ENCODE assay signal across 19 cellular contexts in genomic region chr6:34393968-34394305, GRCh38. TPM values are rescaled to one million over a fixed set of nuclear protein-coding genes. Genes with fewer than 3 reads are reported as not detected.
DNase-seq lines count a peak whose midpoint lies in the region; ATAC-seq, FAIRE-seq and TF ChIP-seq lines count a peak whose summit lies in the region.
"Had no signal": no experiment of that assay in that cellular context is flagged by ENCODE, and none has a peak within 500 bp of the region (broad histone marks: within the 10 kb centered on the region; RNA-seq: fewer than 3 reads in every experiment).

No MANE protein-coding gene starts in this region.

- H3K9me3 Mint-ChIP-seq in T-helper 2 cell treated with Interferon-gamma antibody and Interleukin-4, amounts not matched to agents 5 μg/mL and 100 μg/mL, for 36 hours, result peaks cover 10% of the 10 kb centered on the region
- peaks cover 0 to 3% (median 0%) of the 10 kb centered on the region in 8 donors for H3K9me3 Mint-ChIP-seq in CD4-positive, alpha-beta memory T cell
- H3K9me3 Mint-ChIP-seq in activated T-helper 17 cell treated with anti-CD3 and anti-CD28 coated beads, Interleukin-2, amount 50 U/mL, for 72 hours, result no peaks in the 10 kb centered on the region
- peaks cover 12% of the 10 kb centered on the region for H3K9me3 Mint-ChIP-seq in nephron
- H3K9me3 Mint-ChIP-seq: stimulated activated effector memory CD8-positive, alpha-beta T cell treated with anti-CD3 and anti-CD28 coated beads, Interleukin-12 subunit alpha, Interleukin-12 subunit beta, amount 100 ng/mL, for 72 hours had no signal

- intact Hi-C loops in CD4-positive, alpha-beta memory T cell (cut with micrococcal nuclease), result loop anchor here (2.0 kb wide), 5 partner anchors 31 to 231 kb away; partner anchors contain the start of genes HMGA1 and SMIM29
- intact Hi-C loops in kidney (cut with DNase I), result no loop called here

- ATAC-seq in activated T-helper 17 cell treated with anti-CD3 and anti-CD28 coated beads, Interleukin-2, amount 50 U/mL, for 72 hours (replicated peaks), result no peak
- ATAC-seq: GM23338; right lobe of liver; stimulated activated effector memory CD8-positive, alpha-beta T cell treated with anti-CD3 and anti-CD28 coated beads, Interleukin-12 subunit alpha, Interleukin-12 subunit beta, amount 100 ng/mL, for 72 hours had no signal

- no peaks in the 10 kb centered on the region for H3K27me3 Mint-ChIP-seq in T-helper 2 cell treated with Interferon-gamma antibody and Interleukin-4, amounts not matched to agents 5 μg/mL and 100 μg/mL, for 36 hours (ENCODE audit: low read depth)
- H3K27me3 Mint-ChIP-seq in CD4-positive, alpha-beta memory T cell, result no peaks in the 10 kb centered on the region
- no peaks in the 10 kb centered on the region for H3K27me3 Mint-ChIP-seq in activated T-helper 17 cell treated with anti-CD3 and anti-CD28 coated beads, Interleukin-2, amount 50 U/mL, for 72 hours
- peaks cover 3% of the 10 kb centered on the region for H3K27me3 Mint-ChIP-seq in nephron (ENCODE audit: low read depth)

- peak overlapping the region; percentile 57 for H3K4me3 Mint-ChIP-seq in T-helper 2 cell treated with Interferon-gamma antibody and Interleukin-4, amounts not matched to agents 5 μg/mL and 100 μg/mL, for 36 hours
- peak overlapping the region in 7 of 8 donors; percentile 74 to 98 (median 79) for H3K4me3 Mint-ChIP-seq in CD4-positive, alpha-beta memory T cell
- H3K4me3 Mint-ChIP-seq in activated T-helper 17 cell treated with anti-CD3 and anti-CD28 coated beads, Interleukin-2, amount 50 U/mL, for 72 hours, result no peak overlapping the region
- peak overlapping the region; percentile 68 to 83 (median 81) for H3K4me3 Mint-ChIP-seq in nephron
- H3K4me3 Mint-ChIP-seq: GM23338; stimulated activated effector memory CD8-positive, alpha-beta T cell treated with anti-CD3 and anti-CD28 coated beads, Interleukin-12 subunit alpha, Interleukin-12 subunit beta, amount 100 ng/mL, for 72 hours had no signal

- H3K27ac Mint-ChIP-seq in T-helper 2 cell treated with Interferon-gamma antibody and Interleukin-4, amounts not matched to agents 5 μg/mL and 100 μg/mL, for 36 hours, result no peak overlapping the region
- H3K27ac Mint-ChIP-seq in CD4-positive, alpha-beta memory T cell, result peak overlapping the region in 2 of 7 donors; percentile 53 to 80
- H3K27ac Mint-ChIP-seq in activated T-helper 17 cell treated with anti-CD3 and anti-CD28 coated beads, Interleukin-2, amount 50 U/mL, for 72 hours, result peak overlapping the region; percentile 33
- peak overlapping the region in 2 of 3 experiments; percentile 44 to 56 for H3K27ac Mint-ChIP-seq in nephron
- H3K27ac Mint-ChIP-seq: GM23338; stimulated activated effector memory CD8-positive, alpha-beta T cell treated with anti-CD3 and anti-CD28 coated beads, Interleukin-12 subunit alpha, Interleukin-12 subunit beta, amount 100 ng/mL, for 72 hours had no signal

- H3K4me1 Mint-ChIP-seq in T-helper 2 cell treated with Interferon-gamma antibody and Interleukin-4, amounts not matched to agents 5 μg/mL and 100 μg/mL, for 36 hours (ENCODE audit: low read depth), result peaks cover 12% of the 10 kb centered on the region
- H3K4me1 Mint-ChIP-seq in CD4-positive, alpha-beta memory T cell, result peaks cover 9 to 23% (median 14%) of the 10 kb centered on the region in 4 donors
- H3K4me1 Mint-ChIP-seq in activated T-helper 17 cell treated with anti-CD3 and anti-CD28 coated beads, Interleukin-2, amount 50 U/mL, for 72 hours, result peaks cover 10% of the 10 kb centered on the region
- H3K4me1 Mint-ChIP-seq in nephron, result peaks cover 13% of the 10 kb centered on the region

- POLR2A ChIA-PET in CD4-positive, alpha-beta memory T cell (lab: Charles Lee; ENCODE audit: partially characterized antibody), result interaction anchor here (1.0 to 3.1 kb wide), 3 partner anchors 32 to 198 kb away, joined by 3 to 15 read pairs (median 12); partner anchors contain the start of genes RPS10 and SMIM29

- DNase-seq in T-helper 2 cell treated with Interferon-gamma antibody and Interleukin-4, amounts not matched to agents 5 μg/mL and 100 μg/mL, for 36 hours (ENCODE audit: low spot score), result no peak
- DNase-seq in T-helper 2 cell (no peak), pons (ENCODE audit: low spot score) (no peak), kidney (no peak), SW 1271 (lab: John Stamatoyannopoulos, UW) (no peak)
- no peak for DNase-seq in CD4-positive, alpha-beta memory T cell
- DNase-seq: anterior cingulate cortex, Calu3, erythroblast, IMR-90, left colon, NCI-H1048, right lobe of liver, SJCRH30 had no signal

- TF ChIP-seq CTCF in nephron (IDR thresholded peaks at IDR 0.05; ENCODE audit: unreplicated experiment in 3 of 3) (no peak), kidney (IDR thresholded peaks at IDR 0.05; ENCODE audit: borderline replicate concordance, extremely low read depth, insufficient read depth) (no peak)

- no peaks in the 10 kb centered on the region for H3K9me3 ChIP-seq in CD4-positive, alpha-beta memory T cell (ENCODE audit: control insufficient read depth in 1 of 2, low read length in 2 of 2)
- no peaks in the 10 kb centered on the region for H3K9me3 ChIP-seq in kidney (ENCODE audit: control insufficient read depth in 1 of 2, low read length in 2 of 2)
- H3K9me3 ChIP-seq: right lobe of liver had no signal

- H3K4me3 ChIP-seq in CD4-positive, alpha-beta memory T cell (ENCODE audit: low read length in 2 of 2), result no peak overlapping the region
- H3K4me3 ChIP-seq in kidney (ENCODE audit: low read length in 2 of 2), result no peak overlapping the region
- H3K4me3 ChIP-seq: right lobe of liver had no signal

- CTCF ChIA-PET in CD4-positive, alpha-beta memory T cell (lab: Charles Lee; ENCODE audit: partially characterized antibody), result interaction anchor here (0.6 to 3.1 kb wide), 5 partner anchors 10 to 235 kb away, joined by 3 to 18 read pairs (median 3); partner anchors contain the start of gene RPS10

- H3K36me3 ChIP-seq in CD4-positive, alpha-beta memory T cell (ENCODE audit: insufficient read depth, low read length), result no peaks in the 10 kb centered on the region
- H3K36me3 ChIP-seq in kidney (ENCODE audit: control insufficient read depth in 1 of 2, insufficient read depth in 2 of 2, low read length in 2 of 2), result no peaks in the 10 kb centered on the region
- H3K36me3 ChIP-seq: right lobe of liver, SJCRH30 had no signal

- no peak overlapping the region for H3K27ac ChIP-seq in CD4-positive, alpha-beta memory T cell (ENCODE audit: low read depth, low read length)
- H3K27ac ChIP-seq in kidney (ENCODE audit: low read depth in 2 of 2, low read length in 2 of 2), result no peak overlapping the region
- H3K27ac ChIP-seq: right lobe of liver, SJCRH30 had no signal

- H3K27me3 ChIP-seq in CD4-positive, alpha-beta memory T cell (ENCODE audit: insufficient read depth, low read length), result no peaks in the 10 kb centered on the region
- H3K27me3 ChIP-seq: right lobe of liver, SJCRH30 had no signal

- FAIRE-seq in kidney (lab: Jason Lieb, UNC), result no peak
- FAIRE-seq: A204.1 had no signal

- peaks cover 21% of the 10 kb centered on the region for H3K4me1 ChIP-seq in CD4-positive, alpha-beta memory T cell (ENCODE audit: insufficient read depth, low read length)
- peaks cover 7 to 11% of the 10 kb centered on the region in 2 donors for H3K4me1 ChIP-seq in kidney (ENCODE audit: control insufficient read depth in 1 of 2, insufficient read depth in 1 of 2, low read depth in 1 of 2, low read length in 2 of 2)
- H3K4me1 ChIP-seq: SJCRH30 had no signal

- peaks cover 3% of the 10 kb centered on the region for H3K36me3 Mint-ChIP-seq in T-helper 2 cell treated with Interferon-gamma antibody and Interleukin-4, amounts not matched to agents 5 μg/mL and 100 μg/mL, for 36 hours (ENCODE audit: low read depth)
- peaks cover 0 to 5% of the 10 kb centered on the region in 2 donors for H3K36me3 Mint-ChIP-seq in CD4-positive, alpha-beta memory T cell
- H3K36me3 Mint-ChIP-seq in activated T-helper 17 cell treated with anti-CD3 and anti-CD28 coated beads, Interleukin-2, amount 50 U/mL, for 72 hours (ENCODE audit: low read depth), result no peaks in the 10 kb centered on the region
- peaks cover 12% of the 10 kb centered on the region for H3K36me3 Mint-ChIP-seq in nephron (ENCODE audit: low read depth)
- H3K36me3 Mint-ChIP-seq: stimulated activated effector memory CD8-positive, alpha-beta T cell treated with anti-CD3 and anti-CD28 coated beads, Interleukin-12 subunit alpha, Interleukin-12 subunit beta, amount 100 ng/mL, for 72 hours had no signal

- no peak overlapping the region for H3K9ac ChIP-seq in kidney (ENCODE audit: low read length in 2 of 2)

RNA-seq across cellular contexts. Expression of gene NUDT3, which starts 1.5 kb away (rescaled TPM):
- total RNA-seq in CD4-positive, alpha-beta memory T cell, result 10 to 100 TPM; 25.9 TPM
- polyA plus RNA-seq in CD4-positive, alpha-beta memory T cell, result 10 to 100 TPM in 1 of 2 donors, 1 to 10 TPM in 1; 7.0 to 10.2 TPM
- total RNA-seq in activated T-helper 17 cell treated with anti-CD3 and anti-CD28 coated beads, Interleukin-2, amount 50 U/mL, for 72 hours, result 10 to 100 TPM in 1 of 2 donors, 1 to 10 TPM in 1; 7.9 to 12.8 TPM
- total RNA-seq in kidney, result 53.8 TPM
- polyA plus RNA-seq in kidney (ENCODE audit: insufficient read depth, low read depth, low replicate concordance), result 17.7 TPM

RNA-seq across cellular contexts. Expression of gene RPS10, which starts 31.9 kb away (rescaled TPM):
- total RNA-seq in CD4-positive, alpha-beta memory T cell, result 1,000 to 10,000 TPM; 2,689 to 2,757 TPM
- 1,000 to 10,000 TPM; 1,588 to 1,682 TPM for polyA plus RNA-seq in CD4-positive, alpha-beta memory T cell
- total RNA-seq in activated T-helper 17 cell treated with anti-CD3 and anti-CD28 coated beads, Interleukin-2, amount 50 U/mL, for 72 hours, result 1,000 to 10,000 TPM; 2,080 to 2,467 TPM
- total RNA-seq in kidney, result 1,138 TPM
- polyA plus RNA-seq in kidney (ENCODE audit: insufficient read depth, low read depth, low replicate concordance), result 2,105 TPM
